ENCODE assay signal across 16 cellular contexts in the genomic region with DNA sequence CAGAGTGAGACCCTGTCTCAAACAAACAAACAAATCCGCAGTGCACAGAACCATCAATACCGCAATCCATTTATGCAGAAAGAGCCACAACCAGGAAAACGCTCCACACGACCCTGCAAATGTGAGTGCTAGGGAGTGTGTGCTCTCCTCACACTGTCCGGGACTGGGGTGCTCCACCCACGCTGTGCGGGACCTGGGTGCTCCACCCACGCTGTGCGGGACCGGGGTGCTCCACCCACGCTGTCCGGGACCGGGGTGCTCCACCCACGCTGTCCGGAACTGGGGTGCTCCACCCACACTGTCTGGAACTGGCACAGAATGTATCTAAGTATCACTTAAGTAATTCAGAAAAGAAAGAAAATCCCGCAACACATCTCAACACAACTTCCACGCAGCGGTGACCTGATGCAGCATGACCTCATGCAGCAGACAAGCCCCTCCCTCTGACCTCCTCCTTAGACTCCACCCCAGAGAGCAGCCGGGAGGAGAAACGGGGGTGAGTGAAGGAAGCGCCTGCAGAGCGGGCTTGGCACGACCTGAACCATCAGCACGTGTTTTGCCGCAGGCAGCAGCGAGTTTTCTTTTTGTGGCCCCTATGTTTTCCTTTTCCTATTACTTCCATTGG. TPM values are rescaled to one million over a fixed set of nuclear protein-coding genes. Genes with fewer than 3 reads are reported as not detected.
DNase-seq lines count a peak whose midpoint lies in the region; ATAC-seq and TF ChIP-seq lines count a peak whose summit lies in the region.
"Had no signal": no experiment of that assay in that cellular context is flagged by ENCODE, and none has a peak within 500 bp of the region (broad histone marks: within the 10 kb centered on the region; RNA-seq: fewer than 3 reads in every experiment).

No MANE protein-coding gene starts in this region.

- peak; percentile 48 for ATAC-seq in activated CD4-positive, alpha-beta T cell treated with anti-CD3 and anti-CD28 coated beads for 36 hours
- ATAC-seq in activated T-helper 17 cell treated with anti-CD3 and anti-CD28 coated beads, Interleukin-2, amount 50 U/mL, for 72 hours (replicated peaks) = peak; percentile 44
- no peak for ATAC-seq in naive thymus-derived CD8-positive, alpha-beta T cell
- ATAC-seq: esophagus mucosa had no signal

- H3K4me1 Mint-ChIP-seq in activated CD4-positive, alpha-beta T cell treated with anti-CD3 and anti-CD28 coated beads for 36 hours = peaks cover 30% of the 10 kb centered on the region
- peaks cover 13% of the 10 kb centered on the region for H3K4me1 Mint-ChIP-seq in activated T-helper 17 cell treated with anti-CD3 and anti-CD28 coated beads, Interleukin-2, amount 50 U/mL, for 72 hours
- H3K4me1 Mint-ChIP-seq in naive thymus-derived CD8-positive, alpha-beta T cell = peaks cover 10 to 47% (median 38%) of the 10 kb centered on the region in 4 donors

- DNase-seq in activated CD4-positive, alpha-beta T cell treated with anti-CD3 and anti-CD28 coated beads for 36 hours = no peak
- no peak for DNase-seq in activated CD4-positive, alpha-beta T cell treated with anti-CD3 and anti-CD28 coated beads, Interleukin-2, amount 50 U/mL, for 1 hour
- peak; percentile 8 for DNase-seq in D341Med (ENCODE audit: low spot score)
- DNase-seq in naive thymus-derived CD8-positive, alpha-beta T cell = no peak
- no peak for DNase-seq in cardiac septum (ENCODE audit: low spot score)
- no peak for DNase-seq in ovary
- no peak for DNase-seq in OCI-M1 (lab: John Stamatoyannopoulos, UW)
- DNase-seq: head of caudate nucleus, HFFc6, NCI-H1092 treated with DMSO at 0.1 percent for 48 hours, NCI-H2227 treated with DMSO at 0.1 percent for 48 hours, SHP77, spleen had no signal

- no peak overlapping the region for H3K27ac ChIP-seq in ovary
- H3K27ac ChIP-seq: suprapubic skin had no signal

- H3K4me1 ChIP-seq in ovary (ENCODE audit: insufficient read depth) = no peaks in the 10 kb centered on the region
- H3K4me1 ChIP-seq: suprapubic skin had no signal

- H3K27me3 Mint-ChIP-seq in activated CD4-positive, alpha-beta T cell treated with anti-CD3 and anti-CD28 coated beads for 36 hours = no peaks in the 10 kb centered on the region
- H3K27me3 Mint-ChIP-seq in activated T-helper 17 cell treated with anti-CD3 and anti-CD28 coated beads, Interleukin-2, amount 50 U/mL, for 72 hours = no peaks in the 10 kb centered on the region
- H3K27me3 Mint-ChIP-seq in naive thymus-derived CD8-positive, alpha-beta T cell = no peaks in the 10 kb centered on the region

- intact Hi-C loops in activated CD4-positive, alpha-beta T cell treated with anti-CD3 and anti-CD28 coated beads for 36 hours (cut with DNase I, micrococcal nuclease) = no loop called here
- intact Hi-C loops in cardiac septum (cut with DNase I) (no loop called here), ovary (cut with DNase I) (no loop called here)

- TF ChIP-seq POLR2A in ovary (IDR thresholded peaks at IDR 0.05) = no peak

- no peak for TF ChIP-seq EP300 in ovary (IDR thresholded peaks at IDR 0.05)

- H3K9me3 ChIP-seq in ovary = no peaks in the 10 kb centered on the region
- H3K9me3 ChIP-seq: spleen, suprapubic skin had no signal

- CTCF ChIA-PET in activated CD4-positive, alpha-beta T cell treated with anti-CD3 and anti-CD28 coated beads for 36 hours (lab: Charles Lee) = no interaction called here

- 77 to 82% (median 82%) methylated on average over 26 of the region's 26 CpGs for WGBS in ovary, 3 donors

- no peaks in the 10 kb centered on the region for H3K36me3 ChIP-seq in ovary
- H3K36me3 ChIP-seq: suprapubic skin had no signal

- TF ChIP-seq CTCF in ovary (IDR thresholded peaks at IDR 0.05) = no peak

- no peaks in the 10 kb centered on the region for H3K9me3 Mint-ChIP-seq in activated CD4-positive, alpha-beta T cell treated with anti-CD3 and anti-CD28 coated beads for 36 hours (ENCODE audit: low read depth)
- no peaks in the 10 kb centered on the region for H3K9me3 Mint-ChIP-seq in activated T-helper 17 cell treated with anti-CD3 and anti-CD28 coated beads, Interleukin-2, amount 50 U/mL, for 72 hours
- no peaks in the 10 kb centered on the region for H3K9me3 Mint-ChIP-seq in naive thymus-derived CD8-positive, alpha-beta T cell
- H3K9me3 Mint-ChIP-seq: HFFc6 had no signal

- H3K4me3 Mint-ChIP-seq in activated CD4-positive, alpha-beta T cell treated with anti-CD3 and anti-CD28 coated beads for 36 hours = no peak overlapping the region
- peak overlapping the region; percentile 71 for H3K4me3 Mint-ChIP-seq in activated T-helper 17 cell treated with anti-CD3 and anti-CD28 coated beads, Interleukin-2, amount 50 U/mL, for 72 hours
- H3K4me3 Mint-ChIP-seq in naive thymus-derived CD8-positive, alpha-beta T cell = peak overlapping the region in 6 of 10 donors; percentile 16 to 92 (median 50)
- H3K4me3 Mint-ChIP-seq: HFFc6 had no signal

- H3K27me3 ChIP-seq in ovary = no peaks in the 10 kb centered on the region
- H3K27me3 ChIP-seq: spleen, suprapubic skin had no signal

- no peak overlapping the region for H3K4me3 ChIP-seq in ovary
- H3K4me3 ChIP-seq: suprapubic skin had no signal

- H3K36me3 Mint-ChIP-seq in activated CD4-positive, alpha-beta T cell treated with anti-CD3 and anti-CD28 coated beads for 36 hours (ENCODE audit: low read depth) = peaks cover 67% of the 10 kb centered on the region
- H3K36me3 Mint-ChIP-seq in activated T-helper 17 cell treated with anti-CD3 and anti-CD28 coated beads, Interleukin-2, amount 50 U/mL, for 72 hours (ENCODE audit: low read depth) = peaks cover 96% of the 10 kb centered on the region
- no peaks in the 10 kb centered on the region for H3K36me3 Mint-ChIP-seq in naive thymus-derived CD8-positive, alpha-beta T cell

- H3K27ac Mint-ChIP-seq in activated CD4-positive, alpha-beta T cell treated with anti-CD3 and anti-CD28 coated beads for 36 hours = no peak overlapping the region
- H3K27ac Mint-ChIP-seq in activated T-helper 17 cell treated with anti-CD3 and anti-CD28 coated beads, Interleukin-2, amount 50 U/mL, for 72 hours = peak overlapping the region; percentile 85
- peak overlapping the region in 5 of 10 donors; percentile 53 to 91 (median 81) for H3K27ac Mint-ChIP-seq in naive thymus-derived CD8-positive, alpha-beta T cell
- H3K27ac Mint-ChIP-seq: HFFc6 had no signal

- POLR2A ChIA-PET in activated CD4-positive, alpha-beta T cell treated with anti-CD3 and anti-CD28 coated beads for 36 hours (lab: Charles Lee) = no interaction called here
- POLR2A ChIA-PET in naive thymus-derived CD8-positive, alpha-beta T cell (lab: Charles Lee) = interaction anchor here (0.6 to 1.0 kb wide), 2 partner anchors 24 to 36 kb away, joined by 4 to 8 read pairs; no protein-coding TSS in a partner anchor

RNA-seq across cellular contexts. Expression of a gene that starts 38.5 kb away (rescaled TPM):
- total RNA-seq in activated CD4-positive, alpha-beta T cell treated with anti-CD3 and anti-CD28 coated beads for 36 hours = 10 to 100 TPM; 21.3 to 24.8 TPM
- total RNA-seq in activated T-helper 17 cell treated with anti-CD3 and anti-CD28 coated beads, Interleukin-2, amount 50 U/mL, for 72 hours = 10 to 100 TPM; 24.7 to 31.1 TPM
- total RNA-seq in naive thymus-derived CD8-positive, alpha-beta T cell = 100 to 1,000 TPM; 168 to 171 TPM
- polyA plus RNA-seq in naive thymus-derived CD8-positive, alpha-beta T cell = 10 to 100 TPM; 15.0 to 56.0 (median 19.6) TPM
- 17.5 TPM for total RNA-seq in cardiac septum
- 10 to 100 TPM; 21.7 to 39.9 (median 28.3) TPM for total RNA-seq in ovary
- 10 to 100 TPM in 1 of 2 donors, 1 to 10 TPM in 1; 7.1 to 25.2 TPM for polyA plus RNA-seq in ovary

RNA-seq across cellular contexts. Expression of a gene that starts 39.2 kb away (rescaled TPM):
- total RNA-seq in activated CD4-positive, alpha-beta T cell treated with anti-CD3 and anti-CD28 coated beads for 36 hours = 1 to 10 TPM; 2.0 to 2.6 TPM
- 1 to 10 TPM; 1.7 to 4.1 TPM for total RNA-seq in activated T-helper 17 cell treated with anti-CD3 and anti-CD28 coated beads, Interleukin-2, amount 50 U/mL, for 72 hours
- total RNA-seq in naive thymus-derived CD8-positive, alpha-beta T cell = 10 to 100 TPM; 16.5 to 17.0 TPM
- 1 to 10 TPM in 1 of 3 donors, under 1 TPM in 2; 0.53 to 1.3 (median 0.91) TPM for polyA plus RNA-seq in naive thymus-derived CD8-positive, alpha-beta T cell
- 19.7 TPM for total RNA-seq in cardiac septum
- 10 to 100 TPM in 4 of 7 donors, 1 to 10 TPM in 3; 4.2 to 15.5 (median 10.0) TPM for total RNA-seq in ovary
- polyA plus RNA-seq in ovary = 1 to 10 TPM in 1 of 2 donors, under 1 TPM in 1; 0.50 to 9.7 TPM

RNA-seq across cellular contexts. Expression of a gene that starts 56.6 kb away (rescaled TPM):
- total RNA-seq in activated CD4-positive, alpha-beta T cell treated with anti-CD3 and anti-CD28 coated beads for 36 hours = 10 to 100 TPM; 91.5 to 94.4 TPM
- 100 to 1,000 TPM; 115 to 131 TPM for total RNA-seq in activated T-helper 17 cell treated with anti-CD3 and anti-CD28 coated beads, Interleukin-2, amount 50 U/mL, for 72 hours
- total RNA-seq in naive thymus-derived CD8-positive, alpha-beta T cell = 1 to 10 TPM; 3.7 to 6.1 TPM
- 1 to 10 TPM in 2 of 3 donors, under 1 TPM in 1; 0.98 to 7.4 (median 1.5) TPM for polyA plus RNA-seq in naive thymus-derived CD8-positive, alpha-beta T cell
- total RNA-seq in cardiac septum (1.0 TPM), ovary (1 to 10 TPM in 6 of 7 donors, under 1 TPM in 1; 0.91 to 7.6 (median 5.1) TPM)
- 1 to 10 TPM; 2.0 to 2.2 TPM for polyA plus RNA-seq in ovary

RNA-seq across cellular contexts. Expression of a gene that starts 58.3 kb away (rescaled TPM):
- total RNA-seq in activated CD4-positive, alpha-beta T cell treated with anti-CD3 and anti-CD28 coated beads for 36 hours = 1 to 10 TPM; 4.9 to 6.5 TPM
- 1 to 10 TPM; 4.4 to 5.0 TPM for total RNA-seq in activated T-helper 17 cell treated with anti-CD3 and anti-CD28 coated beads, Interleukin-2, amount 50 U/mL, for 72 hours
- 1 to 10 TPM; 6.9 to 8.1 TPM for total RNA-seq in naive thymus-derived CD8-positive, alpha-beta T cell
- polyA plus RNA-seq in naive thymus-derived CD8-positive, alpha-beta T cell = 1 to 10 TPM; 3.5 to 6.4 (median 5.4) TPM
- total RNA-seq in cardiac septum (4.4 TPM), ovary (10 to 100 TPM in 4 of 7 donors, 1 to 10 TPM in 3; 3.6 to 29.8 (median 11.1) TPM)
- polyA plus RNA-seq in ovary = 1 to 10 TPM in 1 of 2 donors, under 1 TPM in 1; 0.42 to 4.8 TPM

Comparison
In these comparisons a context has a peak if more than half of its experiments do, and no peak if none do; other contexts are left out.
1. ATAC-seq: peak in activated CD4-positive, alpha-beta T cell treated with anti-CD3 and anti-CD28 coated beads for 36 hours (single experiment) and activated T-helper 17 cell treated with anti-CD3 and anti-CD28 coated beads, Interleukin-2, amount 50 U/mL, for 72 hours (single experiment); none in naive thymus-derived CD8-positive, alpha-beta T cell (0 of 2).
2. RNA of a gene that starts 56.6 kb away (total RNA-seq): 115 to 131 TPM in activated T-helper 17 cell treated with anti-CD3 and anti-CD28 coated beads, Interleukin-2, amount 50 U/mL, for 72 hours and 91.5 to 94.4 TPM in activated CD4-positive, alpha-beta T cell treated with anti-CD3 and anti-CD28 coated beads for 36 hours; 3.7 to 6.1 TPM in naive thymus-derived CD8-positive, alpha-beta T cell, 0.91 to 7.6 TPM in ovary and 1.0 TPM in cardiac septum (single experiment); every median in the first group is over 10 times any median in the second.